ENCODE assay signal across 19 cellular contexts in the genomic region with DNA sequence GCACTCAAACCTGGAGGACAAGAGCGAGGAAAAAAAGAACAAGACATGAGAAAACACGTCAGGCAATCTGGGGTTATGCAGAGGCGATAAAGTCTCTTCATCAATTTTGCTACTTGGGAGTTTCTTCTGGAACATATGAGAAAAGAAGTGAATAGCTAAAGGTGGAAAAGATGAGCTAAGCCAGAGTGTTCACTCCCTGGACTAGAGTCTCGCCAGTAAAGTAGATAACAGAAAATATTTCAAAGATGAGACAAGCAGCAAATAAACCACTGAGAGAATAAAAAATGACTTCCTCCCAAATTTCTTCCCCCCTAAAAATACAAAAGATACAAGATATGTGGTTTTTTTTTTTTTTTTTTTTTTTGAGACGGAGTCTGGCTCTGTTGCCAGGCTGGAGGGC.
"Had no signal": no experiment of that assay in that cellular context is flagged by ENCODE, and none has a peak within 500 bp of the region (broad histone marks: within the 10 kb centered on the region; RNA-seq: fewer than 3 reads in every experiment).

No MANE protein-coding gene starts in this region.

- H3K36me3 Mint-ChIP-seq: activated naive CD4-positive, alpha-beta T cell treated with anti-CD3 and anti-CD28 coated beads, Interleukin-2, amount 50 U/mL, for 24 hours; brain; T-cell had no signal

- H3K27ac Mint-ChIP-seq: activated CD4-positive, alpha-beta T cell treated with anti-CD3 and anti-CD28 coated beads for 36 hours; activated CD8-positive, alpha-beta T cell treated with anti-CD3 and anti-CD28 coated beads for 36 hours; activated naive CD4-positive, alpha-beta T cell treated with anti-CD3 and anti-CD28 coated beads, Interleukin-2, amount 50 U/mL, for 24 hours; brain; T-cell had no signal

- H3K9me3 ChIP-seq: ascending aorta had no signal

- H3K4me3 Mint-ChIP-seq: activated CD4-positive, alpha-beta T cell treated with anti-CD3 and anti-CD28 coated beads for 36 hours; activated CD8-positive, alpha-beta T cell treated with anti-CD3 and anti-CD28 coated beads for 36 hours; activated naive CD4-positive, alpha-beta T cell treated with anti-CD3 and anti-CD28 coated beads, Interleukin-2, amount 50 U/mL, for 24 hours; brain; T-cell had no signal

- H3K4me3 ChIP-seq: ascending aorta, cardiac muscle cell, SK-N-MC had no signal

- DNase-seq: activated CD4-positive, alpha-beta T cell treated with anti-CD3 and anti-CD28 coated beads for 36 hours; activated CD8-positive, alpha-beta memory T cell treated with anti-CD3 and anti-CD28 coated beads, Interleukin-2, amount 50 U/mL, for 4 hours; activated CD8-positive, alpha-beta T cell treated with anti-CD3 and anti-CD28 coated beads for 36 hours; amniotic stem cell; cerebellar nuclear complex; Kasumi-1; KBM-7; NCI-H446 treated with DMSO at 0.1 percent for 48 hours; RPMI8226; T-cell; T-helper 2 cell; T1000; WERI-Rb-1 had no signal

- H3K27me3 ChIP-seq: ascending aorta had no signal

- H3K36me3 ChIP-seq: ascending aorta, cardiac muscle cell, WERI-Rb-1 had no signal

- H3K4me1 Mint-ChIP-seq: activated naive CD4-positive, alpha-beta T cell treated with anti-CD3 and anti-CD28 coated beads, Interleukin-2, amount 50 U/mL, for 24 hours had no signal

- H3K9me3 Mint-ChIP-seq: activated CD8-positive, alpha-beta T cell treated with anti-CD3 and anti-CD28 coated beads for 36 hours; activated naive CD4-positive, alpha-beta T cell treated with anti-CD3 and anti-CD28 coated beads, Interleukin-2, amount 50 U/mL, for 24 hours; T-cell had no signal

- H3K27ac ChIP-seq: ascending aorta, cardiac muscle cell, SK-N-MC, WERI-Rb-1 had no signal

- FAIRE-seq: TTC549 had no signal
